In genomic region chr17:20558096-20558495, GRCh38 we compare ENCODE assay signal across 13 cellular contexts. TPM values are rescaled to one million over a fixed set of nuclear protein-coding genes. Genes with fewer than 3 reads are reported as not detected.
"Had no signal": no experiment of that assay in that cellular context is flagged by ENCODE, and none has a peak within 500 bp of the region (broad histone marks: within the 10 kb centered on the region; RNA-seq: fewer than 3 reads in every experiment).

No MANE protein-coding gene starts in this region.

RNA-seq across cellular contexts. Expression of gene CDRT15L2, which starts 21.4 kb away (rescaled TPM):
- total RNA-seq: stomach, subcutaneous adipose tissue, temporal lobe, thoracic aorta, thyroid gland, tibial nerve, transverse colon, upper lobe of left lung, upper lobe of right lung, urinary bladder, uterus, vagina had no signal
- polyA plus RNA-seq: stomach, thymus, urinary bladder had no signal
